Comparison of ENCODE assay signal across 12 cellular contexts in the genomic region with DNA sequence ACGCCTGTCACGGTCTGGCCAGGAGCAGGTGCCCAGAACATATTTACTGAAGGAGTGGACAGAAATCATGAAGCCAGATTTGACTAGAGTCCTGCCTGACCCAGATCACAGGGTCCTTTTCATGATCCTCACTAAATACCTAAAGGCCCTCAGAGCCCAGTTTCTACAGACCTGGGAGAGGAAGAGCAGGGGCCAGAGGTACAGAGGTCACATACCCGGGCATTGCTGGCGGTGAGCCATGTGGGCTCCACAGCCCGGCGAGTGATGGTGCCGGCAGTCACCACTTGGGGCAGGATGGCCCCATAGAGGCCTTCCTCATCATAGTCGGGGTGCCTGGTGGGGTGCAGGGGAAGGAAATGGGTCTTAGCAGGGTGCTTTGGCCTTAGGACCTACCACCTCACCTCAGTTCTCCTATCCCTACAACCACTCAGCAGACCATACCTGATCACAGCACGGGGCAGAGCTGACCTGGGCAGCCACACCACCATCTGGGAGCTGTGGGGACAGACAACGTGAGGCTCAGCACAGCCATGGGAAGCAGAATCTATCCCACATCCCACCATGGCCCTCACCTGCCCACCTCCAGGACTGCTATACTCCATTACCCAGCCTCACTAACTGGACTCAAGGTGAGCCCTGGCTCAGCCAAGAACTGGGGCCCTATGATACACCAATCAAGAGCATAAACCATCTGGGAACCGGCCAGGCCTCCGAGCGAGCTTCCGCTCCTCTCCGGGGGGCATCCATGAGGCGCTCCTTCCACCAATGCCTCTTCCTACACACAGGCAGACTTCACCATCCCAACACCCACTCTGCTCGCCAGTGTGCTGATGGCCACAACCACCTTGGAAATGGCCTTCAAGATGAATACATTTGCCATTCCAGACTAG. TPM values are rescaled to one million over a fixed set of nuclear protein-coding genes. Genes with fewer than 3 reads are reported as not detected.
DNase-seq lines count a peak whose midpoint lies in the region; ATAC-seq and TF ChIP-seq lines count a peak whose summit lies in the region.
"Had no signal": no experiment of that assay in that cellular context is flagged by ENCODE, and none has a peak within 500 bp of the region (broad histone marks: within the 10 kb centered on the region; RNA-seq: fewer than 3 reads in every experiment).

No MANE protein-coding gene starts in this region.

- no peaks in the 10 kb centered on the region for H3K27me3 ChIP-seq in CD4-positive, CD25-positive, alpha-beta regulatory T cell (ENCODE audit: control insufficient read depth, insufficient read depth, low read length)
- H3K27me3 ChIP-seq: BLaER1 treated with 17β-estradiol and CSF1 and Interleukin-3, amounts not matched to agents 10 nM and 100 nM; Peyer's patch had no signal

- H3K4me1 ChIP-seq in CD4-positive, CD25-positive, alpha-beta regulatory T cell (ENCODE audit: control insufficient read depth, insufficient read depth, low read length, poor library complexity, severe bottlenecking): no peaks in the 10 kb centered on the region

- no peaks in the 10 kb centered on the region for H3K9me3 ChIP-seq in CD4-positive, CD25-positive, alpha-beta regulatory T cell (ENCODE audit: control insufficient read depth in 2 of 2, low read length in 2 of 2)
- H3K9me3 ChIP-seq: BLaER1 treated with 17β-estradiol and CSF1 and Interleukin-3, amounts not matched to agents 10 nM and 100 nM; Peyer's patch had no signal

- H3K36me3 Mint-ChIP-seq in CD4-positive, CD25-positive, alpha-beta regulatory T cell: peaks cover 61% of the 10 kb centered on the region
- peaks cover 77% of the 10 kb centered on the region for H3K36me3 Mint-ChIP-seq in activated CD4-positive, alpha-beta T cell treated with anti-CD3 and anti-CD28 coated beads, Interleukin-2, amount 10 ng/mL, durations not matched to agents 24 days and 14 days (ENCODE audit: low read depth)

- peak; percentile 14 for TF ChIP-seq POLR2A in GM19099 (IDR thresholded peaks at IDR 0.05; ENCODE audit: extremely low read depth, insufficient read length, low read depth)

- ATAC-seq in CD4-positive, CD25-positive, alpha-beta regulatory T cell (ENCODE audit: low read depth in 2 of 2): no peak
- ATAC-seq in left lobe of liver (peak; percentile 92), GM19452 (IDR thresholded peaks at IDR 0.05; ENCODE audit: unreplicated experiment) (no peak)

- peak overlapping the region in 2 of 3 donors; percentile 2 to 67 for H3K27ac Mint-ChIP-seq in CD4-positive, CD25-positive, alpha-beta regulatory T cell
- H3K27ac Mint-ChIP-seq in activated CD4-positive, alpha-beta T cell treated with anti-CD3 and anti-CD28 coated beads, Interleukin-2, amount 10 ng/mL, durations not matched to agents 24 days and 14 days: no peak overlapping the region

- no peaks in the 10 kb centered on the region for H3K9me3 Mint-ChIP-seq in CD4-positive, CD25-positive, alpha-beta regulatory T cell
- no peaks in the 10 kb centered on the region for H3K9me3 Mint-ChIP-seq in activated CD4-positive, alpha-beta T cell treated with anti-CD3 and anti-CD28 coated beads, Interleukin-2, amount 10 ng/mL, durations not matched to agents 24 days and 14 days

- no peak; the same call in 1 of the 2 replicates for TF ChIP-seq CTCF in VCaP (conservative IDR thresholded peaks at IDR 0.05)

- peaks cover 0 to 19% (median 8%) of the 10 kb centered on the region in 4 donors for H3K4me1 Mint-ChIP-seq in CD4-positive, CD25-positive, alpha-beta regulatory T cell
- H3K4me1 Mint-ChIP-seq in activated CD4-positive, alpha-beta T cell treated with anti-CD3 and anti-CD28 coated beads, Interleukin-2, amount 10 ng/mL, durations not matched to agents 24 days and 14 days: peaks cover 20% of the 10 kb centered on the region

- intact Hi-C loops in activated CD4-positive, alpha-beta T cell treated with anti-CD3 and anti-CD28 coated beads, Interleukin-2, amount 10 ng/mL, durations not matched to agents 24 days and 14 days (cut with micrococcal nuclease): no loop called here

- H3K36me3 ChIP-seq in CD4-positive, CD25-positive, alpha-beta regulatory T cell (ENCODE audit: control insufficient read depth, insufficient read depth, low read length): peaks cover 99% of the 10 kb centered on the region

- no peaks in the 10 kb centered on the region for H3K27me3 Mint-ChIP-seq in CD4-positive, CD25-positive, alpha-beta regulatory T cell
- H3K27me3 Mint-ChIP-seq in activated CD4-positive, alpha-beta T cell treated with anti-CD3 and anti-CD28 coated beads, Interleukin-2, amount 10 ng/mL, durations not matched to agents 24 days and 14 days: no peaks in the 10 kb centered on the region

- DNase-seq in CD4-positive, CD25-positive, alpha-beta regulatory T cell: no peak
- DNase-seq in left lobe of liver (ENCODE audit: low spot score): peak; percentile 85
- DNase-seq in NCI-H226: no peak
- DNase-seq in SKM-1 treated with dmso at 0.1 percent for 144 hours (lab: John Stamatoyannopoulos, UW; ENCODE audit: unreplicated experiment): no peak
- no peak for DNase-seq in activated CD4-positive, alpha-beta T cell treated with anti-CD3 and anti-CD28 coated beads, Interleukin-2, amount 10 ng/mL, durations not matched to agents 24 days and 14 days
- DNase-seq: activated CD8-positive, alpha-beta memory T cell treated with anti-CD3 and anti-CD28 coated beads, Interleukin-2, amount 50 U/mL, for 4 hours; NCI-H2227 treated with DMSO at 0.1 percent for 48 hours had no signal

- H3K4me3 Mint-ChIP-seq in CD4-positive, CD25-positive, alpha-beta regulatory T cell: no peak overlapping the region
- no peak overlapping the region for H3K4me3 Mint-ChIP-seq in activated CD4-positive, alpha-beta T cell treated with anti-CD3 and anti-CD28 coated beads, Interleukin-2, amount 10 ng/mL, durations not matched to agents 24 days and 14 days

- no peak overlapping the region for H3K27ac ChIP-seq in CD4-positive, CD25-positive, alpha-beta regulatory T cell (ENCODE audit: insufficient read depth, low read length, poor library complexity, severe bottlenecking)
- H3K27ac ChIP-seq in VCaP: 0 out of 2 replicates have a peak overlapping the region, but pooled peaks have one; percentile 2
- H3K27ac ChIP-seq: BLaER1 treated with 17β-estradiol and CSF1 and Interleukin-3, amounts not matched to agents 10 nM and 100 nM had no signal

- no peak overlapping the region for H3K4me3 ChIP-seq in CD4-positive, CD25-positive, alpha-beta regulatory T cell (ENCODE audit: low read depth, low read length)
- H3K4me3 ChIP-seq: BLaER1 treated with 17β-estradiol and CSF1 and Interleukin-3, amounts not matched to agents 10 nM and 100 nM; Peyer's patch had no signal

RNA-seq across cellular contexts. Expression of a gene that starts 12.9 kb away (rescaled TPM):
- 157 TPM for total RNA-seq in CD4-positive, CD25-positive, alpha-beta regulatory T cell
- 10 to 100 TPM; 31.2 to 38.3 (median 33.7) TPM for polyA plus RNA-seq in CD4-positive, CD25-positive, alpha-beta regulatory T cell
- total RNA-seq in left lobe of liver: 36.0 TPM
- 124 and 134 TPM in 2 replicates for total RNA-seq in activated CD4-positive, alpha-beta T cell treated with anti-CD3 and anti-CD28 coated beads, Interleukin-2, amount 10 ng/mL, durations not matched to agents 24 days and 14 days
